8 cellular contexts compared by ENCODE assay signal in genomic region chr7:23598321-23598720, GRCh38. TPM values are rescaled to one million over a fixed set of nuclear protein-coding genes. Genes with fewer than 3 reads are reported as not detected.
A peak's percentile ranks its signal among the peaks of the same experiment; 100 is the strongest.
DNase-seq lines count a peak whose midpoint lies in the region; ATAC-seq and TF ChIP-seq lines count a peak whose summit lies in the region.

No MANE protein-coding gene starts in this region.

- H3K9ac ChIP-seq in subcutaneous abdominal adipose tissue (ENCODE audit: low read length in 5 of 5): peak overlapping the region; percentile 88 to 96 (median 91)

- peak overlapping the region; percentile 81 for H3K27ac Mint-ChIP-seq in activated CD4-positive, alpha-beta T cell treated with anti-CD3 and anti-CD28 coated beads for 36 hours
- peak overlapping the region; percentile 51 for H3K27ac Mint-ChIP-seq in activated B cell treated with CpG ODN at 0.5 μM for 24 hours

- no peaks in the 10 kb centered on the region for H3K36me3 ChIP-seq in subcutaneous abdominal adipose tissue (ENCODE audit: control insufficient read depth in 5 of 5, insufficient read depth in 5 of 5, low read length in 5 of 5)

- POLR2A ChIA-PET in activated CD4-positive, alpha-beta T cell treated with anti-CD3 and anti-CD28 coated beads for 36 hours (lab: Charles Lee): no interaction called here
- POLR2A ChIA-PET in activated B cell treated with CpG ODN at 0.5 μM for 24 hours (lab: Charles Lee): interaction anchor here (1.0 to 1.6 kb wide), 5 partner anchors 11 to 1527 kb away, joined by 3 to 9 read pairs (median 4); partner anchors contain the start of genes CYCS and FAM221A

- no peak for DNase-seq in activated CD4-positive, alpha-beta T cell treated with anti-CD3 and anti-CD28 coated beads for 36 hours
- DNase-seq in activated CD4-positive, alpha-beta T cell treated with anti-CD3 and anti-CD28 coated beads, Interleukin-2, amount 50 U/mL, for 4 hours: no peak
- DNase-seq in activated B cell treated with CpG ODN at 0.5 μM for 24 hours: no peak

- H3K27ac ChIP-seq in subcutaneous abdominal adipose tissue (ENCODE audit: low read depth, low read length): peak overlapping the region; percentile 91

- no peaks in the 10 kb centered on the region for H3K36me3 Mint-ChIP-seq in activated CD4-positive, alpha-beta T cell treated with anti-CD3 and anti-CD28 coated beads for 36 hours (ENCODE audit: low read depth)
- H3K36me3 Mint-ChIP-seq in activated B cell treated with CpG ODN at 0.5 μM for 24 hours (ENCODE audit: low read depth): peaks cover 7% of the 10 kb centered on the region

- CTCF ChIA-PET in activated CD4-positive, alpha-beta T cell treated with anti-CD3 and anti-CD28 coated beads for 36 hours (lab: Charles Lee): interaction anchor here (0.6 to 1.6 kb wide), 6 partner anchors 33 to 325 kb away, joined by 3 to 7 read pairs (median 3); no protein-coding TSS in a partner anchor
- CTCF ChIA-PET in activated B cell treated with CpG ODN at 0.5 μM for 24 hours (lab: Charles Lee): interaction anchor here (1.0 to 2.2 kb wide), 4 partner anchors 10 to 99 kb away, joined by 3 to 14 read pairs (median 6); partner anchors contain the start of gene FAM221A

- intact Hi-C loops in activated CD4-positive, alpha-beta T cell treated with anti-CD3 and anti-CD28 coated beads for 36 hours (cut with DNase I, micrococcal nuclease): loop anchor here (5.0 to 10.0 kb wide), 7 partner anchors 241 to 1306 kb away; partner anchors contain the start of genes HYCC1 (in 1 of the 2) and PALS2 (in 1 of the 2)
- intact Hi-C loops in activated B cell treated with CpG ODN at 0.5 μM for 24 hours (cut with micrococcal nuclease): loop anchor here (5.0 kb wide), 6 partner anchors 126 to 1651 kb away; partner anchors contain the start of genes CDCA7L, HYCC1, IGF2BP3 and OSBPL3

- no peaks in the 10 kb centered on the region for H3K27me3 ChIP-seq in subcutaneous abdominal adipose tissue (ENCODE audit: control insufficient read depth in 5 of 5, insufficient read depth in 4 of 5, low read length in 5 of 5)

- H3K4me1 Mint-ChIP-seq in activated CD4-positive, alpha-beta T cell treated with anti-CD3 and anti-CD28 coated beads for 36 hours: peaks cover 65% of the 10 kb centered on the region
- peaks cover 58% of the 10 kb centered on the region for H3K4me1 Mint-ChIP-seq in activated B cell treated with CpG ODN at 0.5 μM for 24 hours

- peaks cover 3% of the 10 kb centered on the region for H3K27me3 Mint-ChIP-seq in activated CD4-positive, alpha-beta T cell treated with anti-CD3 and anti-CD28 coated beads for 36 hours
- H3K27me3 Mint-ChIP-seq in activated B cell treated with CpG ODN at 0.5 μM for 24 hours: no peaks in the 10 kb centered on the region

- H3K4me3 ChIP-seq in iPS-18c (ENCODE audit: insufficient read depth, low read depth, low read length): peak overlapping the region; percentile 85; the same call in 1 of the 2 replicates
- H3K4me3 ChIP-seq in subcutaneous abdominal adipose tissue (ENCODE audit: low read depth in 1 of 5, low read length in 5 of 5): peak overlapping the region; percentile 68 to 92 (median 79)

- ATAC-seq in activated CD4-positive, alpha-beta T cell treated with anti-CD3 and anti-CD28 coated beads for 36 hours: no peak
- ATAC-seq in activated B cell treated with CpG ODN at 0.5 μM for 24 hours (ENCODE audit: low read depth): no peak
- no peak for ATAC-seq in HG03457 (IDR thresholded peaks at IDR 0.05; ENCODE audit: unreplicated experiment)
- ATAC-seq in HG03108 (IDR thresholded peaks at IDR 0.05; ENCODE audit: unreplicated experiment): no peak
- no peak for ATAC-seq in GM19395 (IDR thresholded peaks at IDR 0.05; ENCODE audit: unreplicated experiment)

- H3K4me1 ChIP-seq in subcutaneous abdominal adipose tissue (ENCODE audit: control insufficient read depth in 5 of 5, insufficient read depth in 5 of 5, low read length in 5 of 5): peaks cover 1 to 33% (median 26%) of the 10 kb centered on the region in 5 donors

- peaks cover 2% of the 10 kb centered on the region for H3K9me3 Mint-ChIP-seq in activated CD4-positive, alpha-beta T cell treated with anti-CD3 and anti-CD28 coated beads for 36 hours (ENCODE audit: low read depth)
- H3K9me3 Mint-ChIP-seq in activated B cell treated with CpG ODN at 0.5 μM for 24 hours: no peaks in the 10 kb centered on the region

- peak overlapping the region; percentile 81 for H3K4me3 Mint-ChIP-seq in activated CD4-positive, alpha-beta T cell treated with anti-CD3 and anti-CD28 coated beads for 36 hours
- H3K4me3 Mint-ChIP-seq in activated B cell treated with CpG ODN at 0.5 μM for 24 hours: peak overlapping the region; percentile 89

- no peaks in the 10 kb centered on the region for H3K9me3 ChIP-seq in iPS-18c (ENCODE audit: control insufficient read depth, insufficient read depth, low read length)
- no peaks in the 10 kb centered on the region for H3K9me3 ChIP-seq in subcutaneous abdominal adipose tissue (ENCODE audit: control insufficient read depth in 5 of 5, low read length in 5 of 5)

- no peak for TF ChIP-seq CTCF in activated B cell treated with CpG ODN at 0.5 μM for 24 hours (IDR thresholded peaks at IDR 0.05)

RNA-seq across cellular contexts. Expression of gene CCDC126, which starts 1.1 kb away (rescaled TPM):
- total RNA-seq in activated CD4-positive, alpha-beta T cell treated with anti-CD3 and anti-CD28 coated beads for 36 hours: 1 to 10 TPM; 4.6 to 5.6 TPM
- total RNA-seq in activated B cell treated with CpG ODN at 0.5 μM for 24 hours: 13.7 and 15.7 TPM in 2 replicates
